In the genomic region with DNA sequence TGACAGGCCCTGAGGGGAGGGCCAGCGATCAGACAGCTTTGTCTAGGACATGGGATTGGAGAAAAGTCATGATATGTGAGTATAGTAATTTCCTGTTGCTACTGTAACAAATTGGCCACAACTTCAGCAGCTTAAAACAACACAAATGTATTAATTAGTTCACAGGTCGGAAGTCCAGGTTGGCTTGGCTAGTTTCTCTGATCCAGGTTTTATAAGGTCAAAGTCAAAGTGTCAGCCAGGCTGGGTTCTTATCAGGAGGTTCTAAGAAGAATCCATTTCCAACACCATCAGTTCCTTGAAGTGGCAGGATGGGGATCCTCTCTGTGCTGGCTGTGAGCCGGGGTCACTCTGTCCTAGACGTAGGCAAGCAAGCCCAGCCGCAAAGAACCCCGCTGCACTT, we compare ENCODE assay signal across 22 cellular contexts.
"Had no signal": no experiment of that assay in that cellular context is flagged by ENCODE, and none has a peak within 500 bp of the region (broad histone marks: within the 10 kb centered on the region; RNA-seq: fewer than 3 reads in every experiment).

No MANE protein-coding gene starts in this region.

- DNase-seq: Karpas-422, KG1, MG63, NCI-H1092, NCI-H1105 treated with DMSO at 0.1 percent for 48 hours, NCI-H1436, NCI-H187, NCI-H2029, NCI-H2081 treated with DMSO at 0.1 percent for 48 hours, NCI-H2171, NCI-H226, NCI-H446, NCI-H510A, NCI-H524 treated with DMSO at 0.1 percent for 48 hours, NCI-H69, NCI-H774, Right ventricle myocardium superior, RPMI8226, SIG-M5 had no signal

- H3K27ac ChIP-seq: SJSA1, SK-N-MC had no signal

- H3K9me3 ChIP-seq: MG63, SJSA1 had no signal

- H3K36me3 ChIP-seq: MG63, SJSA1 had no signal

- H3K27me3 ChIP-seq: SJSA1 had no signal

- FAIRE-seq: RCC 7860 had no signal

- H3K4me3 ChIP-seq: MG63, SJSA1, SK-N-MC had no signal
